ENCODE assay signal across 1 cellular context in the genomic region with DNA sequence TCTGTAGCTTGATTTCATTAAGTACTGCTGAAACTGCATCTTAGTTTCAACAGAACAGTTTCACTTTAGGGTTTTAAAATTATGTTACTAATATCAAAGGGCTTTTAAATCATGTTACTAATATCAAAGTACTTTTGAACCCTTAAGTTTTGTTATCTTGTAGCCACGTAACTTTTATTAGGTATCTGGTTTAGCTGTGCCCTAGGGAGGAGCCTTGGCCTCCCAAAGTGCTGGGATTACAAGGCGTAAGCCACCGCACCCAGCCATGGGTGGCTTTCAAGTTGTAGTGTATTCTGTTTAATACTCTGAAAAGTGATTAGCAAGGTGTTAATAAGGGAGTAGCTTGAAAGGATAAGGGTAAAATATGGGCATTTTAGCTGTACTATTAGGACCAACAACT.
TF ChIP-seq lines count a peak whose summit lies in the region.

No MANE protein-coding gene starts in this region.

TF ChIP-seq in HepG2, 621 proteins besides CTCF, POLR2A, EP300 and RAD21:
- TF ChIP-seq ZNF264 (CRISPR knock-in tag; IDR thresholded peaks at IDR 0.05) (no peak), NCOA5 (CRISPR knock-in tag; IDR thresholded peaks at IDR 0.05) (no peak), STAG1 (CRISPR knock-in tag; IDR thresholded peaks at IDR 0.05) (no peak), ZBTB20 (CRISPR knock-in tag; IDR thresholded peaks at IDR 0.05; ENCODE audit: borderline replicate concordance, low read depth) (no peak), FOSL2 (CRISPR knock-in tag; IDR thresholded peaks at IDR 0.05) (no peak), HNRNPLL (IDR thresholded peaks at IDR 0.05; ENCODE audit: low read depth, low read length, poor library complexity, severe bottlenecking) (no peak), ZNF619 (CRISPR knock-in tag; IDR thresholded peaks at IDR 0.05) (no peak), ZNF678 (CRISPR knock-in tag; IDR thresholded peaks at IDR 0.05) (no peak)
